ENCODE assay signal across 16 cellular contexts in genomic region chr11:12180257-12181205, GRCh38.
DNase-seq lines count a peak whose midpoint lies in the region; ATAC-seq, FAIRE-seq and TF ChIP-seq lines count a peak whose summit lies in the region.
"Had no signal": no experiment of that assay in that cellular context is flagged by ENCODE, and none has a peak within 500 bp of the region (broad histone marks: within the 10 kb centered on the region; RNA-seq: fewer than 3 reads in every experiment).

No MANE protein-coding gene starts in this region.

- H3K4me1 ChIP-seq in RWPE2 (ENCODE audit: insufficient read depth, poor library complexity, severe bottlenecking) (peaks cover 74% of the 10 kb centered on the region), gastroesophageal sphincter (peaks cover 17 to 75% (median 18%) of the 10 kb centered on the region in 3 donors), stomach (peaks cover 7 to 51% (median 25%) of the 10 kb centered on the region in 4 donors)

- H3K27me3 Mint-ChIP-seq in activated CD8-positive, alpha-beta T cell treated with anti-CD3 and anti-CD28 coated beads, Interleukin-2, amount 10 ng/mL, durations not matched to agents 7 days and 5 days (ENCODE audit: low read depth): no peaks in the 10 kb centered on the region
- no peaks in the 10 kb centered on the region for H3K27me3 Mint-ChIP-seq in activated CD8-positive, alpha-beta T cell treated with anti-CD3 and anti-CD28 coated beads for 36 hours
- H3K27me3 Mint-ChIP-seq: activated CD4-positive, alpha-beta memory T cell treated with anti-CD3 and anti-CD28 coated beads for 36 hours had no signal

- ATAC-seq in activated CD8-positive, alpha-beta T cell treated with anti-CD3 and anti-CD28 coated beads, Interleukin-2, amount 10 ng/mL, durations not matched to agents 7 days and 5 days: no peak
- ATAC-seq in activated CD8-positive, alpha-beta T cell treated with anti-CD3 and anti-CD28 coated beads for 36 hours: no peak
- no peak for ATAC-seq in RWPE2 (ENCODE audit: low read depth)
- no peak for ATAC-seq in gastroesophageal sphincter
- ATAC-seq: PC-3 had no signal

- POLR2A ChIA-PET in activated CD8-positive, alpha-beta T cell treated with anti-CD3 and anti-CD28 coated beads, Interleukin-2, amount 10 ng/mL, durations not matched to agents 7 days and 5 days (lab: Charles Lee): interaction anchor here (3.5 kb wide), 1 partner anchor 15 kb away, joined by 12 read pairs; no protein-coding TSS in a partner anchor
- POLR2A ChIA-PET in activated CD8-positive, alpha-beta T cell treated with anti-CD3 and anti-CD28 coated beads for 36 hours (lab: Charles Lee): interaction anchor here (0.6 to 1.5 kb wide), 3 partner anchors 9 to 28 kb away, joined by 3 to 5 read pairs (median 3); no protein-coding TSS in a partner anchor

- no peak for FAIRE-seq in GM19239 (lab: Jason Lieb, UNC)
- FAIRE-seq: D721Med, small intestine had no signal

- intact Hi-C loops in activated CD8-positive, alpha-beta T cell treated with anti-CD3 and anti-CD28 coated beads for 36 hours (cut with micrococcal nuclease): no loop called here
- intact Hi-C loops in stomach (cut with DNase I; ENCODE audit: low total_unique reads): no loop called here

- H3K4me3 ChIP-seq in RWPE2 (ENCODE audit: severe bottlenecking): no peak overlapping the region
- H3K4me3 ChIP-seq in gastroesophageal sphincter: no peak overlapping the region
- no peak overlapping the region for H3K4me3 ChIP-seq in stomach
- H3K4me3 ChIP-seq: testis had no signal

- H3K36me3 Mint-ChIP-seq in activated CD8-positive, alpha-beta T cell treated with anti-CD3 and anti-CD28 coated beads, Interleukin-2, amount 10 ng/mL, durations not matched to agents 7 days and 5 days (ENCODE audit: low read depth): peaks cover 17% of the 10 kb centered on the region
- peaks cover 26% of the 10 kb centered on the region for H3K36me3 Mint-ChIP-seq in activated CD8-positive, alpha-beta T cell treated with anti-CD3 and anti-CD28 coated beads for 36 hours (ENCODE audit: low read depth)

- peak overlapping the region; percentile 8 for H3K27ac Mint-ChIP-seq in activated CD8-positive, alpha-beta T cell treated with anti-CD3 and anti-CD28 coated beads, Interleukin-2, amount 10 ng/mL, durations not matched to agents 7 days and 5 days
- H3K27ac Mint-ChIP-seq in activated CD8-positive, alpha-beta T cell treated with anti-CD3 and anti-CD28 coated beads for 36 hours: no peak overlapping the region
- H3K27ac Mint-ChIP-seq: activated CD4-positive, alpha-beta memory T cell treated with anti-CD3 and anti-CD28 coated beads for 36 hours had no signal

- DNase-seq in activated CD8-positive, alpha-beta T cell treated with anti-CD3 and anti-CD28 coated beads, Interleukin-2, amount 10 ng/mL, durations not matched to agents 7 days and 5 days: no peak
- DNase-seq in activated CD8-positive, alpha-beta T cell treated with anti-CD3 and anti-CD28 coated beads for 36 hours: no peak
- DNase-seq in RWPE2 (ENCODE audit: low spot score) (no peak), stomach (no peak), NCI-H774 (lab: John Stamatoyannopoulos, UW) (no peak), GM19239 (ENCODE audit: insufficient read length, low spot score) (no peak)
- DNase-seq in activated CD4-positive, alpha-beta T cell treated with anti-CD3 and anti-CD28 coated beads for 48 hours: no peak
- DNase-seq: activated CD4-positive, alpha-beta memory T cell treated with anti-CD3 and anti-CD28 coated beads for 36 hours; activated gamma-delta T cell; NCI-H446; PC-3; small intestine; T-helper 9 cell; testis had no signal

- H3K4me3 Mint-ChIP-seq in activated CD8-positive, alpha-beta T cell treated with anti-CD3 and anti-CD28 coated beads, Interleukin-2, amount 10 ng/mL, durations not matched to agents 7 days and 5 days: no peak overlapping the region
- H3K4me3 Mint-ChIP-seq in activated CD8-positive, alpha-beta T cell treated with anti-CD3 and anti-CD28 coated beads for 36 hours: no peak overlapping the region
- H3K4me3 Mint-ChIP-seq: activated CD4-positive, alpha-beta memory T cell treated with anti-CD3 and anti-CD28 coated beads for 36 hours had no signal

- H3K9me3 ChIP-seq in RWPE2 (ENCODE audit: severe bottlenecking): no peaks in the 10 kb centered on the region
- H3K9me3 ChIP-seq in gastroesophageal sphincter: no peaks in the 10 kb centered on the region
- no peaks in the 10 kb centered on the region for H3K9me3 ChIP-seq in stomach
- H3K9me3 ChIP-seq: testis had no signal

- CTCF ChIA-PET in activated CD8-positive, alpha-beta T cell treated with anti-CD3 and anti-CD28 coated beads, Interleukin-2, amount 10 ng/mL, durations not matched to agents 7 days and 5 days (lab: Charles Lee): interaction anchor here (1.2 to 3.5 kb wide), 4 partner anchors 9 to 56 kb away, joined by 4 to 15 read pairs (median 9); no protein-coding TSS in a partner anchor
- CTCF ChIA-PET in activated CD8-positive, alpha-beta T cell treated with anti-CD3 and anti-CD28 coated beads for 36 hours (lab: Charles Lee): interaction anchor here (1.1 kb wide), 1 partner anchor 29 kb away, joined by 4 read pairs; no protein-coding TSS in a partner anchor

- no peak for TF ChIP-seq EP300 in gastroesophageal sphincter (IDR thresholded peaks at IDR 0.05)
- no peak for TF ChIP-seq EP300 in stomach (IDR thresholded peaks at IDR 0.05)

- H3K4me1 Mint-ChIP-seq in activated CD8-positive, alpha-beta T cell treated with anti-CD3 and anti-CD28 coated beads, Interleukin-2, amount 10 ng/mL, durations not matched to agents 7 days and 5 days (ENCODE audit: low read depth): peaks cover 45% of the 10 kb centered on the region
- H3K4me1 Mint-ChIP-seq in activated CD8-positive, alpha-beta T cell treated with anti-CD3 and anti-CD28 coated beads for 36 hours (ENCODE audit: low read depth): peaks cover 43% of the 10 kb centered on the region

- no peaks in the 10 kb centered on the region for H3K9me3 Mint-ChIP-seq in activated CD8-positive, alpha-beta T cell treated with anti-CD3 and anti-CD28 coated beads, Interleukin-2, amount 10 ng/mL, durations not matched to agents 7 days and 5 days (ENCODE audit: insufficient read depth)
- H3K9me3 Mint-ChIP-seq in activated CD8-positive, alpha-beta T cell treated with anti-CD3 and anti-CD28 coated beads for 36 hours: peaks cover 6% of the 10 kb centered on the region
- H3K9me3 Mint-ChIP-seq: activated CD4-positive, alpha-beta memory T cell treated with anti-CD3 and anti-CD28 coated beads for 36 hours had no signal

- peak overlapping the region; percentile 99 for H3K27ac ChIP-seq in RWPE2 (ENCODE audit: poor library complexity, severe bottlenecking)
- H3K27ac ChIP-seq in gastroesophageal sphincter: peak overlapping the region; percentile 9 to 81 (median 77)
- peak overlapping the region in 3 of 5 donors; percentile 54 to 68 (median 61) for H3K27ac ChIP-seq in stomach

- H3K27me3 ChIP-seq in RWPE2 (ENCODE audit: insufficient read depth, poor library complexity, severe bottlenecking) (no peaks in the 10 kb centered on the region), gastroesophageal sphincter (no peaks in the 10 kb centered on the region), stomach (no peaks in the 10 kb centered on the region)
- H3K27me3 ChIP-seq: testis had no signal

- no peak for TF ChIP-seq CTCF in activated CD8-positive, alpha-beta T cell treated with anti-CD3 and anti-CD28 coated beads for 36 hours (IDR thresholded peaks at IDR 0.05)
- TF ChIP-seq CTCF in RWPE2 (IDR thresholded peaks at IDR 0.05; ENCODE audit: poor library complexity, severe bottlenecking) (no peak), gastroesophageal sphincter (IDR thresholded peaks at IDR 0.05) (no peak), stomach (IDR thresholded peaks at IDR 0.05) (no peak)

- no peak for TF ChIP-seq POLR2A in gastroesophageal sphincter (IDR thresholded peaks at IDR 0.05)
- TF ChIP-seq POLR2A in stomach (IDR thresholded peaks at IDR 0.05): no peak

- peaks cover 61% of the 10 kb centered on the region for H3K36me3 ChIP-seq in RWPE2 (ENCODE audit: low read depth)
- no peaks in the 10 kb centered on the region for H3K36me3 ChIP-seq in gastroesophageal sphincter
- peaks cover 0 to 6% (median 2%) of the 10 kb centered on the region in 4 donors for H3K36me3 ChIP-seq in stomach

- WGBS in gastroesophageal sphincter (ENCODE audit: low coverage in 1 of 2), 2 donors: 52 to 64% methylated on average over 5 to 6 of the region's 8 CpGs
- WGBS in stomach, 5 donors: 73 to 87% (median 81%) methylated on average over 8 of the region's 8 CpGs
